ENCODE assay signal across 1 cellular context in the genomic region with DNA sequence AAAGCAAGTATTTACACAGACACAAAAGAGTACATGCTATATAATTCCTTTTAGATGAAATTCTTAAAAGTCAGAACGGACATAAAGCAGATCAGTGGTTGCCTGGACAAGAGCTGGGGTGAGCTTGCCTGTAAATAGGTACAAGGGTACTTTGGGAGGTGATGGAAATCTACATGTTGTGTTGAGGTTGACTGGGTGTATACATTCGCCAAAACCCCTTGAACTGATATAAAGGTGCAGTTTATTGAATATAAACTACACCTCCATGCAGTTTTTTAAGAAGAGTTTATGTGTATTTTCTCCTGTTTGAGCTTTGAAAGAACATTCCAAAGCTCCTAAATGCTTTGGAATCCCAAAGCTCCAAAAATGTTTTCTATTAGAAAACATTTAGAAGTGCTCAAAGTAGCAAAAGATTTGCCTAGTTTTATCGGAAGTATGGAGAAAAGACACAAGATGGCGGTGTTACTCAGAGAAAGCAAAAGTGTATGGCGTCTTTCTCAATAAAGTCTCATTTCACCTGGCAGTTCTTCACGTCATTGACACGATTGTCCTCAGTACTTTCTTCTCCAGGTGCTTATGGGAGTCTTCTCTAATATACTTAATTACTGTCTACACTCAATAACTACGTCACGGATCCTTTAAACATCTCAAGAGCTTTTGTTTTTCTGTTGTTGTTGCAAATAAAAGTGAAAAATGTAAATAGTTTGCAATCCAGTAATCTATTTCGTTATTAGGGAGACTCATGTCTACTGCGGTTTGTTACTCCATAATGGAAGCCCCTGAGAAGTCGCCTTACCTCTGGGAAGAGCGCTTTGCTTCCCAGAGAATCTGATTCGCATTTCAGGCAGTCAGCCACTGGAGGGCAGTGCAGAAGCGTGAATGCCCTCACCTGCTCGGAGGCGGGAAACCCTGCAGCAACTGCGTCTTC.
TF ChIP-seq lines count a peak whose summit lies in the region.

No MANE protein-coding gene starts in this region.

TF ChIP-seq in GM12878, 131 proteins besides CTCF, POLR2A, EP300 and RAD21 (continued from another document):
- TF ChIP-seq, protein P1, sequence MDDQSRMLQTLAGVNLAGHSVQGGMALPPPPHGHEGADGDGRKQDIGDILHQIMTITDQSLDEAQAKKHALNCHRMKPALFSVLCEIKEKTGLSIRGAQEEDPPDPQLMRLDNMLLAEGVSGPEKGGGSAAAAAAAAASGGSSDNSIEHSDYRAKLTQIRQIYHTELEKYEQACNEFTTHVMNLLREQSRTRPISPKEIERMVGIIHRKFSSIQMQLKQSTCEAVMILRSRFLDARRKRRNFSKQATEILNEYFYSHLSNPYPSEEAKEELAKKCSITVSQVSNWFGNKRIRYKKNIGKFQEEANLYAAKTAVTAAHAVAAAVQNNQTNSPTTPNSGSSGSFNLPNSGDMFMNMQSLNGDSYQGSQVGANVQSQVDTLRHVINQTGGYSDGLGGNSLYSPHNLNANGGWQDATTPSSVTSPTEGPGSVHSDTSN (IDR thresholded peaks at IDR 0.05; ENCODE audit: insufficient replicate concordance, low read depth, low read length): no peak
- TF ChIP-seq RELA (IDR thresholded peaks at IDR 0.05; ENCODE audit: borderline replicate concordance, partially characterized antibody): no peak
- TF ChIP-seq YY1 (IDR thresholded peaks at IDR 0.05; ENCODE audit: low read depth, low read length): peak; percentile 59; the same call in 1 of the 2 replicates
- no peak for TF ChIP-seq RBBP5 (conservative IDR thresholded peaks at IDR 0.05)
- no peak for TF ChIP-seq ZNF217 (IDR thresholded peaks at IDR 0.05)
- TF ChIP-seq, protein P2, sequence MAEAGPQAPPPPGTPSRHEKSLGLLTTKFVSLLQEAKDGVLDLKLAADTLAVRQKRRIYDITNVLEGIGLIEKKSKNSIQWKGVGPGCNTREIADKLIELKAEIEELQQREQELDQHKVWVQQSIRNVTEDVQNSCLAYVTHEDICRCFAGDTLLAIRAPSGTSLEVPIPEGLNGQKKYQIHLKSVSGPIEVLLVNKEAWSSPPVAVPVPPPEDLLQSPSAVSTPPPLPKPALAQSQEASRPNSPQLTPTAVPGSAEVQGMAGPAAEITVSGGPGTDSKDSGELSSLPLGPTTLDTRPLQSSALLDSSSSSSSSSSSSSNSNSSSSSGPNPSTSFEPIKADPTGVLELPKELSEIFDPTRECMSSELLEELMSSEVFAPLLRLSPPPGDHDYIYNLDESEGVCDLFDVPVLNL (IDR thresholded peaks at IDR 0.05; ENCODE audit: low read depth, low read length): peak; percentile 43; the same call in 1 of the 2 replicates
- TF ChIP-seq MTA2 (IDR thresholded peaks at IDR 0.05; ENCODE audit: low read depth): no peak
- TF ChIP-seq SMC3 (IDR thresholded peaks at IDR 0.05; ENCODE audit: borderline replicate concordance, low read length): peak; percentile 86
- no peak for TF ChIP-seq IRF4 (IDR thresholded peaks at IDR 0.05; ENCODE audit: low read depth, low read length)
- TF ChIP-seq ZSCAN29 (IDR thresholded peaks at IDR 0.05): no peak
- 0 out of 3 replicates have a peak, but pooled peaks have one; percentile 36 for TF ChIP-seq POU2F2 (IDR thresholded peaks at IDR 0.05; ENCODE audit: borderline replicate concordance, low read depth, low read length)
- peak; percentile 89; the same call in 1 of the 2 replicates for TF ChIP-seq RB1 (IDR thresholded peaks at IDR 0.05; ENCODE audit: borderline replicate concordance)
- TF ChIP-seq TARDBP (IDR thresholded peaks at IDR 0.05; ENCODE audit: borderline replicate concordance): peak; percentile 46; the same call in 1 of the 2 replicates
- TF ChIP-seq, protein P3, sequence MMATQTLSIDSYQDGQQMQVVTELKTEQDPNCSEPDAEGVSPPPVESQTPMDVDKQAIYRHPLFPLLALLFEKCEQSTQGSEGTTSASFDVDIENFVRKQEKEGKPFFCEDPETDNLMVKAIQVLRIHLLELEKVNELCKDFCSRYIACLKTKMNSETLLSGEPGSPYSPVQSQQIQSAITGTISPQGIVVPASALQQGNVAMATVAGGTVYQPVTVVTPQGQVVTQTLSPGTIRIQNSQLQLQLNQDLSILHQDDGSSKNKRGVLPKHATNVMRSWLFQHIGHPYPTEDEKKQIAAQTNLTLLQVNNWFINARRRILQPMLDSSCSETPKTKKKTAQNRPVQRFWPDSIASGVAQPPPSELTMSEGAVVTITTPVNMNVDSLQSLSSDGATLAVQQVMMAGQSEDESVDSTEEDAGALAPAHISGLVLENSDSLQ (IDR thresholded peaks at IDR 0.05): no peak
- TF ChIP-seq, protein P4, sequence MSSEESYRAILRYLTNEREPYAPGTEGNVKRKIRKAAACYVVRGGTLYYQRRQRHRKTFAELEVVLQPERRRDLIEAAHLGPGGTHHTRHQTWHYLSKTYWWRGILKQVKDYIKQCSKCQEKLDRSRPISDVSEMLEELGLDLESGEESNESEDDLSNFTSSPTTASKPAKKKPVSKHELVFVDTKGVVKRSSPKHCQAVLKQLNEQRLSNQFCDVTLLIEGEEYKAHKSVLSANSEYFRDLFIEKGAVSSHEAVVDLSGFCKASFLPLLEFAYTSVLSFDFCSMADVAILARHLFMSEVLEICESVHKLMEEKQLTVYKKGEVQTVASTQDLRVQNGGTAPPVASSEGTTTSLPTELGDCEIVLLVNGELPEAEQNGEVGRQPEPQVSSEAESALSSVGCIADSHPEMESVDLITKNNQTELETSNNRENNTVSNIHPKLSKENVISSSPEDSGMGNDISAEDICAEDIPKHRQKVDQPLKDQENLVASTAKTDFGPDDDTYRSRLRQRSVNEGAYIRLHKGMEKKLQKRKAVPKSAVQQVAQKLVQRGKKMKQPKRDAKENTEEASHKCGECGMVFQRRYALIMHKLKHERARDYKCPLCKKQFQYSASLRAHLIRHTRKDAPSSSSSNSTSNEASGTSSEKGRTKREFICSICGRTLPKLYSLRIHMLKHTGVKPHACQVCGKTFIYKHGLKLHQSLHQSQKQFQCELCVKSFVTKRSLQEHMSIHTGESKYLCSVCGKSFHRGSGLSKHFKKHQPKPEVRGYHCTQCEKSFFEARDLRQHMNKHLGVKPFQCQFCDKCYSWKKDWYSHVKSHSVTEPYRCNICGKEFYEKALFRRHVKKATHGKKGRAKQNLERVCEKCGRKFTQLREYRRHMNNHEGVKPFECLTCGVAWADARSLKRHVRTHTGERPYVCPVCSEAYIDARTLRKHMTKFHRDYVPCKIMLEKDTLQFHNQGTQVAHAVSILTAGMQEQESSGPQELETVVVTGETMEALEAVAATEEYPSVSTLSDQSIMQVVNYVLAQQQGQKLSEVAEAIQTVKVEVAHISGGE (CRISPR knock-in tag; IDR thresholded peaks at IDR 0.05): no peak
- no peak for TF ChIP-seq CBFB (IDR thresholded peaks at IDR 0.05; ENCODE audit: low read depth)
- TF ChIP-seq, protein P5, sequence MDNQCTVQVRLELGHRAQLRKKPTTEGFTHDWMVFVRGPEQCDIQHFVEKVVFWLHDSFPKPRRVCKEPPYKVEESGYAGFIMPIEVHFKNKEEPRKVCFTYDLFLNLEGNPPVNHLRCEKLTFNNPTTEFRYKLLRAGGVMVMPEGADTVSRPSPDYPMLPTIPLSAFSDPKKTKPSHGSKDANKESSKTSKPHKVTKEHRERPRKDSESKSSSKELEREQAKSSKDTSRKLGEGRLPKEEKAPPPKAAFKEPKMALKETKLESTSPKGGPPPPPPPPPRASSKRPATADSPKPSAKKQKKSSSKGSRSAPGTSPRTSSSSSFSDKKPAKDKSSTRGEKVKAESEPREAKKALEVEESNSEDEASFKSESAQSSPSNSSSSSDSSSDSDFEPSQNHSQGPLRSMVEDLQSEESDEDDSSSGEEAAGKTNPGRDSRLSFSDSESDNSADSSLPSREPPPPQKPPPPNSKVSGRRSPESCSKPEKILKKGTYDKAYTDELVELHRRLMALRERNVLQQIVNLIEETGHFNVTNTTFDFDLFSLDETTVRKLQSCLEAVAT (IDR thresholded peaks at IDR 0.05): no peak
- TF ChIP-seq, protein P6, sequence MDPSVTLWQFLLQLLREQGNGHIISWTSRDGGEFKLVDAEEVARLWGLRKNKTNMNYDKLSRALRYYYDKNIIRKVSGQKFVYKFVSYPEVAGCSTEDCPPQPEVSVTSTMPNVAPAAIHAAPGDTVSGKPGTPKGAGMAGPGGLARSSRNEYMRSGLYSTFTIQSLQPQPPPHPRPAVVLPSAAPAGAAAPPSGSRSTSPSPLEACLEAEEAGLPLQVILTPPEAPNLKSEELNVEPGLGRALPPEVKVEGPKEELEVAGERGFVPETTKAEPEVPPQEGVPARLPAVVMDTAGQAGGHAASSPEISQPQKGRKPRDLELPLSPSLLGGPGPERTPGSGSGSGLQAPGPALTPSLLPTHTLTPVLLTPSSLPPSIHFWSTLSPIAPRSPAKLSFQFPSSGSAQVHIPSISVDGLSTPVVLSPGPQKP (IDR thresholded peaks at IDR 0.05; ENCODE audit: low read depth, low read length): no peak
- TF ChIP-seq LARP7 (IDR thresholded peaks at IDR 0.05): no peak
- TF ChIP-seq, protein P7, sequence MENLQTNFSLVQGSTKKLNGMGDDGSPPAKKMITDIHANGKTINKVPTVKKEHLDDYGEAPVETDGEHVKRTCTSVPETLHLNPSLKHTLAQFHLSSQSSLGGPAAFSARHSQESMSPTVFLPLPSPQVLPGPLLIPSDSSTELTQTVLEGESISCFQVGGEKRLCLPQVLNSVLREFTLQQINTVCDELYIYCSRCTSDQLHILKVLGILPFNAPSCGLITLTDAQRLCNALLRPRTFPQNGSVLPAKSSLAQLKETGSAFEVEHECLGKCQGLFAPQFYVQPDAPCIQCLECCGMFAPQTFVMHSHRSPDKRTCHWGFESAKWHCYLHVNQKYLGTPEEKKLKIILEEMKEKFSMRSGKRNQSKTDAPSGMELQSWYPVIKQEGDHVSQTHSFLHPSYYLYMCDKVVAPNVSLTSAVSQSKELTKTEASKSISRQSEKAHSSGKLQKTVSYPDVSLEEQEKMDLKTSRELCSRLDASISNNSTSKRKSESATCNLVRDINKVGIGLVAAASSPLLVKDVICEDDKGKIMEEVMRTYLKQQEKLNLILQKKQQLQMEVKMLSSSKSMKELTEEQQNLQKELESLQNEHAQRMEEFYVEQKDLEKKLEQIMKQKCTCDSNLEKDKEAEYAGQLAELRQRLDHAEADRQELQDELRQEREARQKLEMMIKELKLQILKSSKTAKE (IDR thresholded peaks at IDR 0.05; ENCODE audit: low read depth, poor library complexity, severe bottlenecking): no peak
- TF ChIP-seq SIX5 (IDR thresholded peaks at IDR 0.05; ENCODE audit: low read depth, low read length, severe bottlenecking): no peak
- no peak for TF ChIP-seq MYB (IDR thresholded peaks at IDR 0.05; ENCODE audit: borderline replicate concordance, low read depth, low read length)
- no peak for TF ChIP-seq CBX5 (IDR thresholded peaks at IDR 0.05; ENCODE audit: low read depth)
- TF ChIP-seq, protein P8, sequence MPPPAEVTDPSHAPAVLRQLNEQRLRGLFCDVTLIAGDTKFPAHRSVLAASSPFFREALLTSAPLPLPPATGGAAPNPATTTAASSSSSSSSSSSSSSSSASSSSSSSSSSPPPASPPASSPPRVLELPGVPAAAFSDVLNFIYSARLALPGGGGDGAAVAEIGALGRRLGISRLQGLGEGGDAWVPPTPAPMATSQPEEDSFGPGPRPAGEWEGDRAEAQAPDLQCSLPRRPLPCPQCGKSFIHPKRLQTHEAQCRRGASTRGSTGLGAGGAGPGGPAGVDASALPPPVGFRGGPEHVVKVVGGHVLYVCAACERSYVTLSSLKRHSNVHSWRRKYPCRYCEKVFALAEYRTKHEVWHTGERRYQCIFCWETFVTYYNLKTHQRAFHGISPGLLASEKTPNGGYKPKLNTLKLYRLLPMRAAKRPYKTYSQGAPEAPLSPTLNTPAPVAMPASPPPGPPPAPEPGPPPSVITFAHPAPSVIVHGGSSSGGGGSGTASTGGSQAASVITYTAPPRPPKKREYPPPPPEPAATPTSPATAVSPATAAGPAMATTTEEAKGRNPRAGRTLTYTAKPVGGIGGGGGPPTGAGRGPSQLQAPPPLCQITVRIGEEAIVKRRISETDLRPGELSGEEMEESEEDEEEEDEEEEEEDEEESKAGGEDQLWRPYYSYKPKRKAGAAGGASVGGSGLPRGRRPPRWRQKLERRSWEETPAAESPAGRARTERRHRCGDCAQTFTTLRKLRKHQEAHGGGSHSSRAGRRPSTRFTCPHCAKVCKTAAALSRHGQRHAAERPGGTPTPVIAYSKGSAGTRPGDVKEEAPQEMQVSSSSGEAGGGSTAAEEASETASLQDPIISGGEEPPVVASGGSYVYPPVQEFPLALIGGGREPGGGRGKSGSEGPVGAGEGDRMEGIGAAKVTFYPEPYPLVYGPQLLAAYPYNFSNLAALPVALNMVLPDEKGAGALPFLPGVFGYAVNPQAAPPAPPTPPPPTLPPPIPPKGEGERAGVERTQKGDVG (CRISPR knock-in tag; IDR thresholded peaks at IDR 0.05): no peak
- no peak for TF ChIP-seq TBL1XR1 (IDR thresholded peaks at IDR 0.05; ENCODE audit: low read depth, low read length)
- no peak for TF ChIP-seq GABPA (IDR thresholded peaks at IDR 0.05; ENCODE audit: low read depth)
TF ChIP-seq in GM12878: peak in this region for 8.
